Comparison of ENCODE assay signal across 1 cellular context in genomic region chr7:70321016-70321415, GRCh38.
TF ChIP-seq lines count a peak whose summit lies in the region.

No MANE protein-coding gene starts in this region.

TF ChIP-seq in K562, 482 proteins besides CTCF, POLR2A, EP300 and RAD21 (continued from another document):
- TF ChIP-seq ATF3 (IDR thresholded peaks at IDR 0.05) (peak; percentile 24; the same call in 1 of the 2 replicates), ATF3 (CRISPR knock-in tag; conservative IDR thresholded peaks at IDR 0.05) (no peak), ETV6 (IDR thresholded peaks at IDR 0.05; ENCODE audit: borderline replicate concordance in 1 of 2, low read depth in 2 of 2, low read length in 1 of 2) (no peak), ETV6 (CRISPR knock-in tag; IDR thresholded peaks at IDR 0.05; ENCODE audit: borderline replicate concordance) (no peak), ZNF512 (tag; IDR thresholded peaks at IDR 0.05) (no peak)
